Comparison of ENCODE assay signal across 16 cellular contexts in the genomic region with DNA sequence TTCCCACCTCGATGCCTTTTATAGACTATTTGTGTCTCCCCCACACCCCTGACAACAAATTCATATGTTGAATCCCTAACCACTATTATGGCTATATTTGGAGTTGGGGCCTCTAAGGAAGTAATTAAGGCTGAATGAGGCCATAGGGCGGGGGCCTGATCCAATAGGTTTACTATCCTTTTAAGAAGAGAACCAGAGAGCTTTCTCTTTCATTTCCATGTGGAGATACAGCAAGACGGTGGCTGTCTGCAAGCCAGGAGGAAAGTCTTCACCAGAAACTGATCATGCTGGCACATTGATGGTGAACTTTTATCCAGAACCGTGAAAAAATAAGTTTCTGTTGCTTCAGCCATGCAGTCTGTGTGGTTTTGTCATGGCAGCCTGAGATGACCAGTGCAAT. TPM values are rescaled to one million over a fixed set of nuclear protein-coding genes. Genes with fewer than 3 reads are reported as not detected.
"Had no signal": no experiment of that assay in that cellular context is flagged by ENCODE, and none has a peak within 500 bp of the region (broad histone marks: within the 10 kb centered on the region; RNA-seq: fewer than 3 reads in every experiment).

No MANE protein-coding gene starts in this region.

- H3K4me3 ChIP-seq: breast epithelium, esophagus squamous epithelium, sigmoid colon, thoracic aorta had no signal

- H3K4me1 ChIP-seq: breast epithelium, esophagus squamous epithelium, sigmoid colon had no signal

- H3K27me3 ChIP-seq: breast epithelium, esophagus squamous epithelium, sigmoid colon had no signal

- H3K9me3 ChIP-seq: breast epithelium, esophagus squamous epithelium, sigmoid colon, thoracic aorta had no signal

- DNase-seq: activated CD4-positive, alpha-beta memory T cell treated with anti-CD3 and anti-CD28 coated beads for 36 hours; activated CD4-positive, CD25-positive, alpha-beta regulatory T cell treated with anti-CD3 and anti-CD28 coated beads, Interleukin-2, amount 50 U/mL, for 72 hours; activated naive CD8-positive, alpha-beta T cell treated with anti-CD3 and anti-CD28 coated beads, Interleukin-2, amount 10 ng/mL, durations not matched to agents 7 days and 5 days; activated T-cell treated with anti-CD3 and anti-CD28 coated beads, Interleukin-2, amount 50 U/mL, for 48 hours; aorta; esophagus squamous epithelium; foreskin fibroblast; natural killer cell; occipital lobe; SIG-M5; sigmoid colon; stimulated activated CD4-positive, alpha-beta T cell treated with anti-CD3 and anti-CD28 coated beads, Interleukin-4, amount 100 ng/mL, for 24 hours; stimulated activated naive CD8-positive, alpha-beta T cell treated with anti-CD3 and anti-CD28 coated beads, Interleukin-15, amount 100 ng/mL, for 72 hours had no signal

- ATAC-seq: natural killer cell; stimulated activated naive CD8-positive, alpha-beta T cell treated with anti-CD3 and anti-CD28 coated beads, Interleukin-15, amount 100 ng/mL, for 72 hours had no signal

- H3K36me3 ChIP-seq: breast epithelium, esophagus squamous epithelium, sigmoid colon, thoracic aorta had no signal

RNA-seq across cellular contexts. Expression of a gene that starts 38.9 kb away (rescaled TPM):
- total RNA-seq: lung microvascular endothelial cell had no signal
